ENCODE assay signal across 18 cellular contexts in the genomic region with DNA sequence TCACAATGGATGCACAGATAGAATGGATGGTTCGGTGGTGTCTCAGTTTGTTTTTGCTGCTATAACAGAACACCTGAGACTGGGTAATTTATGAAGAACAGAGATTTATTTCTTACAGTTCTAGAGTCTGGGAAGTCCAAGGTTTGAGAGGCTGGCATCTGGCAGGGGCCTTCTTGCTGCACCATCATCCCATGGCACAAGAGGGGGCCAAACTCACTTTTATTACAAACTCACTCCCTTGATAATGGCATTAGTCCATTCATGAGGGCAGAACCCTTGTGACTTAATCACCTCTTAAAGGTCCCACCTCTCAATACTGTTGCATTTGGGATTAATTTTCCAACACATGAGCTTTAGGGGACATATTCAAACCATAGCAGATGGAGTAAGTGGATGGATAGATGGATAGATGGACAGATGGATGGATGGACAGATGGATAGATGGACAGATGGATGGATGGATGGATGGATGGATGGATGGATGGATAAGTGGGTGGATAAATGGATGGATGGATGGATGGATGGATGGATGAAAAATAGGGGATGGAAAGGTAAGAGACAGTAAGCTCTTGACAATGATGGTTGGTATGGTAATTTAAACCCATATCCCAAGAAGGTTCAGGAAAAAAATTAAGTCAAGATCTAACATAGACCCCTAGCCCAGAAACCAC. TPM values are rescaled to one million over a fixed set of nuclear protein-coding genes. Genes with fewer than 3 reads are reported as not detected.
DNase-seq lines count a peak whose midpoint lies in the region; ATAC-seq and TF ChIP-seq lines count a peak whose summit lies in the region.
"Had no signal": no experiment of that assay in that cellular context is flagged by ENCODE, and none has a peak within 500 bp of the region (broad histone marks: within the 10 kb centered on the region; RNA-seq: fewer than 3 reads in every experiment).

No MANE protein-coding gene starts in this region.

- H3K4me2 ChIP-seq in HCT116 (ENCODE audit: low read length): no peak overlapping the region

- TF ChIP-seq CTCF in AG09309 (IDR thresholded peaks at IDR 0.05; ENCODE audit: control insufficient read depth, insufficient read depth, low read depth, low read length, missing control alignments) (peak; percentile 14), HCT116 (IDR thresholded peaks at IDR 0.05 in 2 of 3, conservative IDR thresholded peaks at IDR 0.05 in 1 of 3; ENCODE audit: borderline replicate concordance in 1 of 3, insufficient read depth in 1 of 3, low read depth in 2 of 3, low read length in 2 of 3) (peak; percentile 28 to 37 (median 29); a peak in 4 of 6 replicates), right lobe of liver (IDR thresholded peaks at IDR 0.05) (peak; percentile 42 to 56 (median 56)), WTC11 (IDR thresholded peaks at IDR 0.05) (no peak), GM13976 (IDR thresholded peaks at IDR 0.05; ENCODE audit: borderline replicate concordance, control extremely low read depth, extremely low read depth, insufficient read depth, missing control alignments) (no peak)

- H4K20me1 ChIP-seq in HCT116 (ENCODE audit: insufficient read depth): no peaks in the 10 kb centered on the region

- H3K36me3 Mint-ChIP-seq in WTC11: no peaks in the 10 kb centered on the region
- H3K36me3 Mint-ChIP-seq: activated naive CD4-positive, alpha-beta T cell treated with anti-CD3 and anti-CD28 coated beads, Interleukin-2, amount 50 U/mL, for 72 hours had no signal

- no peak overlapping the region for H3K27ac ChIP-seq in HCT116 (ENCODE audit: low read depth, low read length)
- H3K27ac ChIP-seq in right lobe of liver: no peak overlapping the region
- H3K27ac ChIP-seq: sigmoid colon, tibial nerve had no signal

- CTCF ChIA-PET in HCT116 (lab: Charles Lee): interaction anchor here (1.2 kb wide), 1 partner anchor 25 kb away, joined by 3 read pairs; no protein-coding TSS in a partner anchor
- CTCF ChIA-PET in WTC11 (lab: Charles Lee): no interaction called here

- peak; percentile 62 for TF ChIP-seq RAD21 in HCT116 (IDR thresholded peaks at IDR 0.05; ENCODE audit: low read depth)

- H3K9me3 Mint-ChIP-seq in WTC11: no peaks in the 10 kb centered on the region
- H3K9me3 Mint-ChIP-seq: activated naive CD4-positive, alpha-beta T cell treated with anti-CD3 and anti-CD28 coated beads, Interleukin-2, amount 50 U/mL, for 72 hours had no signal

- H3K4me1 ChIP-seq in HCT116 (ENCODE audit: control insufficient read depth in 1 of 2, insufficient read depth in 2 of 2, low read length in 2 of 2) (peaks cover 2 to 3% of the 10 kb centered on the region in 2 experiments; a peak in 3 of 4 replicates), right lobe of liver (peaks cover 0 to 6% (median 0%) of the 10 kb centered on the region in 4 donors)

- peaks cover 32% of the 10 kb centered on the region for H3K27me3 Mint-ChIP-seq in WTC11 (ENCODE audit: low read depth)

- DNase-seq in AG09309 (ENCODE audit: low read depth) (no peak), HCT116 (ENCODE audit: low read depth, low spot score) (no peak), SW480 (ENCODE audit: low spot score) (peak; percentile 52), right lobe of liver (no peak), WTC11 (ENCODE audit: low spot score) (no peak), T1000 (lab: John Stamatoyannopoulos, UW) (no peak), GM13976 (ENCODE audit: low spot score) (no peak)
- DNase-seq: activated CD8-positive, alpha-beta T cell treated with anti-CD3 and anti-CD28 coated beads, Interleukin-2, amount 10 ng/mL, durations not matched to agents 7 days and 5 days; activated T-cell treated with anti-CD3 and anti-CD28 coated beads, Interleukin-2, amount 50 U/mL, for 48 hours; AML-193; NCI-H1694 treated with DMSO at 0.1 percent for 48 hours; sigmoid colon; stimulated activated CD4-positive, alpha-beta T cell treated with anti-CD3 and anti-CD28 coated beads, Interleukin-1b, Interleukin-23, amount 100 ng/mL, for 48 hours; stimulated activated naive CD4-positive, alpha-beta T cell treated with Interleukin-2 at 50 U/mL for 16 hours; T-helper 2 cell had no signal

- H2AFZ ChIP-seq in HCT116 (ENCODE audit: low read depth, low read length, poor library complexity, severe bottlenecking): no peak overlapping the region

- H3K4me3 ChIP-seq in AG09309 (ENCODE audit: control insufficient read depth, low read depth, low read length): no peak overlapping the region
- H3K4me3 ChIP-seq in HCT116 (replicated peaks in 1 of 2; ENCODE audit: low read depth in 1 of 2, low read length in 2 of 2): no peak overlapping the region
- no peak overlapping the region for H3K4me3 ChIP-seq in right lobe of liver
- H3K4me3 ChIP-seq: sigmoid colon, tibial nerve had no signal

- intact Hi-C loops in HCT116 (cut with micrococcal nuclease) (no loop called here), right lobe of liver (cut with DNase I) (no loop called here)

- H3K9me2 ChIP-seq in HCT116 (ENCODE audit: insufficient read depth): no peaks in the 10 kb centered on the region

- 75% methylated on average over 1 of the region's 1 CpG for WGBS in right lobe of liver (ENCODE audit: insufficient coverage, low coverage, low lambda C conversion rate, missing lambda C conversion rate)

- no peaks in the 10 kb centered on the region for H3K9me3 ChIP-seq in HCT116 (ENCODE audit: control insufficient read depth in 1 of 2, insufficient read depth in 1 of 2, low read depth in 1 of 2, low read length in 2 of 2)
- H3K9me3 ChIP-seq in right lobe of liver: no peaks in the 10 kb centered on the region
- H3K9me3 ChIP-seq: sigmoid colon, tibial nerve had no signal

- TF ChIP-seq POLR2A in HCT116 (IDR thresholded peaks at IDR 0.05; ENCODE audit: borderline replicate concordance, extremely low read depth, insufficient read depth, insufficient read length) (no peak), right lobe of liver (IDR thresholded peaks at IDR 0.05) (no peak)

- H3K27me3 ChIP-seq in HCT116 (ENCODE audit: insufficient read depth, low read length): peaks cover 21% of the 10 kb centered on the region
- H3K27me3 ChIP-seq in right lobe of liver: no peaks in the 10 kb centered on the region
- H3K27me3 ChIP-seq: sigmoid colon had no signal

- no peak overlapping the region for H3K9ac ChIP-seq in HCT116 (ENCODE audit: low read length)

- no peak overlapping the region for H3K27ac Mint-ChIP-seq in WTC11
- H3K27ac Mint-ChIP-seq: activated CD8-positive, alpha-beta T cell treated with anti-CD3 and anti-CD28 coated beads, Interleukin-2, amount 10 ng/mL, durations not matched to agents 7 days and 5 days; activated naive CD4-positive, alpha-beta T cell treated with anti-CD3 and anti-CD28 coated beads, Interleukin-2, amount 50 U/mL, for 72 hours had no signal

- POLR2A ChIA-PET in HCT116 (lab: Charles Lee): no interaction called here
- POLR2A ChIA-PET in WTC11 (lab: Charles Lee): no interaction called here

- H3K36me3 ChIP-seq in HCT116 (ENCODE audit: control insufficient read depth in 1 of 2, insufficient read depth in 2 of 2, low read length in 2 of 2): no peaks in the 10 kb centered on the region
- H3K36me3 ChIP-seq in right lobe of liver: no peaks in the 10 kb centered on the region
- H3K36me3 ChIP-seq: sigmoid colon, tibial nerve had no signal

- peak; percentile 63; the same call in 1 of the 2 replicates for ATAC-seq in HCT116
- ATAC-seq in right lobe of liver: peak; percentile 72 to 81 (median 78)
- ATAC-seq in WTC11: no peak
- no peak for ATAC-seq in GM21447 (IDR thresholded peaks at IDR 0.05; ENCODE audit: unreplicated experiment)
- ATAC-seq: activated CD8-positive, alpha-beta T cell treated with anti-CD3 and anti-CD28 coated beads, Interleukin-2, amount 10 ng/mL, durations not matched to agents 7 days and 5 days; activated naive CD4-positive, alpha-beta T cell treated with anti-CD3 and anti-CD28 coated beads, Interleukin-2, amount 50 U/mL, for 72 hours had no signal

- H3K79me2 ChIP-seq in HCT116 (ENCODE audit: insufficient read depth, low read length): no peaks in the 10 kb centered on the region

- H3K4me1 Mint-ChIP-seq in WTC11: peaks cover 14% of the 10 kb centered on the region

- RAD21 ChIA-PET in HCT116 (lab: Charles Lee; ENCODE audit: low non-redundant PET in 1 of 2, low total read pairs in 2 of 2, uncharacterized antibody in 2 of 2, unreplicated experiment in 2 of 2): no interaction called here

- no TSS peak for BruUV-seq in HCT116 (replicated peaks; lab: Mats Ljungman, UMichigan)

- in situ Hi-C loops in GM13976 (cut with MboI; ENCODE audit: low sequenced_read_pairs, unreplicated experiment): no loop called here

- H3K4me3 Mint-ChIP-seq in WTC11: no peak overlapping the region
- H3K4me3 Mint-ChIP-seq: activated CD8-positive, alpha-beta T cell treated with anti-CD3 and anti-CD28 coated beads, Interleukin-2, amount 10 ng/mL, durations not matched to agents 7 days and 5 days had no signal

TF ChIP-seq in HCT116, 20 proteins besides CTCF, POLR2A, EP300 and RAD21 (continues in another document):
- no peak for TF ChIP-seq ZNF274 (IDR thresholded peaks at IDR 0.05; ENCODE audit: low read depth, low read length)

TF ChIP-seq in WTC11, 78 proteins besides CTCF, POLR2A, EP300 and RAD21 (continues in another document):
- no peak for TF ChIP-seq PRRX2 (CRISPR knock-in tag; IDR thresholded peaks at IDR 0.05)
- no peak for TF ChIP-seq CREB1 (CRISPR knock-in tag; IDR thresholded peaks at IDR 0.05)
- TF ChIP-seq ZMAT4 (CRISPR knock-in tag; IDR thresholded peaks at IDR 0.05): no peak
- TF ChIP-seq OVOL2 (CRISPR knock-in tag; IDR thresholded peaks at IDR 0.05; ENCODE audit: borderline replicate concordance): no peak
- no peak for TF ChIP-seq ZNF396 (CRISPR knock-in tag; IDR thresholded peaks at IDR 0.05; ENCODE audit: borderline replicate concordance)
- TF ChIP-seq NFATC4 (CRISPR knock-in tag; IDR thresholded peaks at IDR 0.05): no peak
- TF ChIP-seq TP53 (CRISPR knock-in tag; IDR thresholded peaks at IDR 0.05): no peak
- no peak for TF ChIP-seq CBFB (CRISPR knock-in tag; IDR thresholded peaks at IDR 0.05; ENCODE audit: low read depth)
- no peak for TF ChIP-seq EMX1 (CRISPR knock-in tag; IDR thresholded peaks at IDR 0.05)

RNA-seq across cellular contexts. Expression of gene CAMK2N1, which starts 16.5 kb away (rescaled TPM):
- total RNA-seq in HCT116 (2021; ENCODE audit: unreplicated experiment) (20.5 TPM), right lobe of liver (10 to 100 TPM; 10.4 to 30.2 (median 20.1) TPM), WTC11 (2021) (10.0 to 10.9 TPM (median 10.1 TPM) in 3 replicates)
- polyA plus RNA-seq in HCT116 (2012): 12.3 and 14.2 TPM in 2 replicates

RNA-seq across cellular contexts. Expression of gene MUL1, which starts 38.4 kb away (rescaled TPM):
- total RNA-seq in HCT116 (2021; ENCODE audit: unreplicated experiment) (24.7 TPM), right lobe of liver (10 to 100 TPM; 14.4 to 33.6 (median 16.7) TPM), WTC11 (2021) (21.0 to 22.2 TPM (median 21.9 TPM) in 3 replicates)
- 19.2 and 21.0 TPM in 2 replicates for polyA plus RNA-seq in HCT116 (2012)

Comparison
In these comparisons a context has a peak if more than half of its experiments do, and no peak if none do; other contexts are left out.
1. CTCF ChIP-seq: peak in AG09309 (single experiment), HCT116 (3 of 3) and right lobe of liver (4 of 4); none in WTC11 (single experiment) and GM13976 (single experiment).
2. ATAC-seq: peak in HCT116 (single experiment) and right lobe of liver (4 of 4); none in WTC11 (single experiment) and GM21447 (single experiment).